10 cellular contexts compared by ENCODE assay signal in the genomic region with DNA sequence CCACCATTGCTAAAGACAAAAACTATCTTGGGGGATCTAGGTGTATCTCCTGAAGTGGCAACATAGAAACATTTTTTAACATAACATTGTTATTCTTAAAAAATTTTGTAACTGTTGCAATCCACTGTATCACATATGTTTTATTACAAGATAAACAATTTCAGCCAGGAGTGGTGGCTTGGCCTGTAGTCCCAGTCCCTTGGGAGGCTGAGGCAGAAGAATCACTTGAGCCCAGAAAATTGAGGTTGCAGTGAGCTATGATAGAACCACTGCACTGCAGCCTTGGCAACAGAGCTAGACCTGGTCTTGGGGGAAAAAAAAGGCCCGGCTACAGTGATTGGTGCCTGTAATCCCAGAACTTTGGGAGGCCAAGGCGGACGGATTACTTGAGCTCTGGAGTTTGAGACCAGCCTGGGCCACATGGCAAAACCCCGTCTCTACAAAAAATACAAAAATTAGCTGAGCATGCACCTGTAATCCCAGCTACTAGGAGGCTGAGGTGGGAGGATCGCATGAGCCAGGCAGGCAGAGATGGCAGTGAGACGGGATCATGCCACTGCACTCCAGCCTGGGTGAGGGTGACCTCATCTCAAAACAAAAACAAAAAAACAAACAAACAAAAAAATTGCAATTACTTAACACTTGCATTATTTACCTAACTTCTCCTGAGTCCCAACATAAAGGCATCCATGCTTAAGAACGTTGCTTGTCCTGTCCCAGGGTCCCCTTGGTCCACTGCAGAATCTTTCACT. TPM values are rescaled to one million over a fixed set of nuclear protein-coding genes. Genes with fewer than 3 reads are reported as not detected.
A peak's percentile ranks its signal among the peaks of the same experiment; 100 is the strongest.
DNase-seq lines count a peak whose midpoint lies in the region; ATAC-seq, FAIRE-seq and TF ChIP-seq lines count a peak whose summit lies in the region.
"Had no signal": no experiment of that assay in that cellular context is flagged by ENCODE, and none has a peak within 500 bp of the region (broad histone marks: within the 10 kb centered on the region; RNA-seq: fewer than 3 reads in every experiment).

No MANE protein-coding gene starts in this region.

- TF ChIP-seq RAD21 in H1 (IDR thresholded peaks at IDR 0.05 in 1 of 2, conservative IDR thresholded peaks at IDR 0.05 in 1 of 2; ENCODE audit: low read depth in 2 of 2, low read length in 2 of 2), result no peak

- CTCF ChIA-PET in CD4-positive, alpha-beta memory T cell (lab: Charles Lee; ENCODE audit: partially characterized antibody), result interaction anchor here (1.1 to 3.0 kb wide), 2 partner anchors 87 to 91 kb away, joined by 5 to 17 read pairs; a partner anchor contains a TSS
- CTCF ChIA-PET in H1 (lab: Charles Lee; ENCODE audit: partially characterized antibody), result interaction anchor here (0.6 to 4.1 kb wide), 3 partner anchors 31 to 665 kb away, joined by 3 to 13 read pairs (median 9); no protein-coding TSS in a partner anchor

- H4K8ac ChIP-seq in H1 (ENCODE audit: extremely low read depth, insufficient read depth, low read length), result no peak overlapping the region

- H4K91ac ChIP-seq in H1 (replicated peaks; ENCODE audit: insufficient read length, low read length), result no peak overlapping the region

- H3K4me1 Mint-ChIP-seq in CD4-positive, alpha-beta memory T cell, result peaks cover 34 to 68% (median 51%) of the 10 kb centered on the region in 4 donors

- H3K4me3 ChIP-seq in CD4-positive, alpha-beta memory T cell (ENCODE audit: low read length in 2 of 2), result no peak overlapping the region
- H3K4me3 ChIP-seq in OCI-LY3 (ENCODE audit: low read length) (peak overlapping the region; percentile 92), H1 (ENCODE audit: extremely low read depth in 1 of 4, insufficient read depth in 2 of 4, low read depth in 3 of 4, low read length in 4 of 4) (peak overlapping the region in 3 of 4 experiments; percentile 53 to 67 (median 62); a peak in 4 of 8 replicates), neuron (ENCODE audit: low read length) (peak overlapping the region; percentile 57)

- H2AK5ac ChIP-seq in H1 (ENCODE audit: low read depth, low read length), result 0 out of 2 replicates have a peak overlapping the region, but pooled peaks have one; percentile 71

- H4K5ac ChIP-seq in H1 (ENCODE audit: insufficient read length, low read depth, low read length), result peak overlapping the region; percentile 15

- 84% methylated on average over 7 of the region's 7 CpGs; no CpG with 5 or more reads in 1 of the 2 experiments for WGBS in H1 (ENCODE audit: extremely low coverage in 1 of 2, insufficient coverage in 1 of 2, insufficient read length in 1 of 2, insufficient replicate concordance in 2 of 2, low coverage in 1 of 2, low lambda C conversion rate in 2 of 2, missing lambda C conversion rate in 1 of 2), 2 experiments

- H3K79me2 ChIP-seq in OCI-LY3 (ENCODE audit: low read length), result peaks cover 41% of the 10 kb centered on the region
- H3K79me2 ChIP-seq in H1 (ENCODE audit: control insufficient read depth in 1 of 2, insufficient read depth in 2 of 2, low read length in 2 of 2), result peaks cover 7 to 32% of the 10 kb centered on the region in 2 experiments

- TF ChIP-seq CTCF in OCI-LY3 (IDR thresholded peaks at IDR 0.05; ENCODE audit: low read depth, low read length) (no peak), H1 (IDR thresholded peaks at IDR 0.05; ENCODE audit: control extremely low read depth in 1 of 3, insufficient read depth in 1 of 3, low read depth in 1 of 3, low read length in 3 of 3) (no peak)

- peaks cover 0 to 3% (median 0%) of the 10 kb centered on the region in 8 donors for H3K9me3 Mint-ChIP-seq in CD4-positive, alpha-beta memory T cell

- peak overlapping the region; percentile 44 for H2BK120ac ChIP-seq in H1 (replicated peaks; ENCODE audit: low read depth, low read length)

- no peak overlapping the region for H2BK20ac ChIP-seq in H1 (ENCODE audit: low read length)

- 0 out of 2 replicates have a peak overlapping the region, but pooled peaks have one; percentile 26 for H2BK5ac ChIP-seq in H1 (ENCODE audit: low read depth, low read length)

- no peak overlapping the region for H3K14ac ChIP-seq in H1 (ENCODE audit: insufficient read length)

- H3K4me1 ChIP-seq in CD4-positive, alpha-beta memory T cell (ENCODE audit: insufficient read depth, low read length), result peaks cover 49% of the 10 kb centered on the region
- H3K4me1 ChIP-seq in OCI-LY3 (ENCODE audit: low read length) (peaks cover 37% of the 10 kb centered on the region), H1 (replicated peaks in 1 of 4; ENCODE audit: control insufficient read depth in 3 of 4, insufficient read depth in 4 of 4, low read length in 3 of 4) (peaks cover 5 to 18% (median 12%) of the 10 kb centered on the region in 4 experiments), neuron (ENCODE audit: insufficient read depth, low read length) (peaks cover 35% of the 10 kb centered on the region)

- H3K27ac ChIP-seq in CD4-positive, alpha-beta memory T cell (ENCODE audit: low read depth, low read length), result no peak overlapping the region
- H3K27ac ChIP-seq in OCI-LY3 (ENCODE audit: low read length) (peak overlapping the region; percentile 77), H1 (ENCODE audit: low read depth, low read length) (no peak overlapping the region)

- TF ChIP-seq EP300 in H1 (IDR thresholded peaks at IDR 0.05; ENCODE audit: borderline replicate concordance in 1 of 2, low read depth in 2 of 2, low read length in 2 of 2), result no peak

- H2AFZ ChIP-seq in OCI-LY3 (ENCODE audit: low read depth, low read length) (0 out of 2 replicates have a peak overlapping the region, but pooled peaks have one; percentile 12), H1 (ENCODE audit: low read length) (no peak overlapping the region), neuron (ENCODE audit: low read depth, low read length) (peak overlapping the region; percentile 70)

- peaks cover 14% of the 10 kb centered on the region; the same call in 1 of the 2 replicates for H3K23me2 ChIP-seq in H1 (ENCODE audit: low read depth, low read length)

- H3K9me3 ChIP-seq in CD4-positive, alpha-beta memory T cell (ENCODE audit: control insufficient read depth in 1 of 2, low read length in 2 of 2), result no peaks in the 10 kb centered on the region
- H3K9me3 ChIP-seq in OCI-LY3 (ENCODE audit: insufficient read depth, low read length), result no peaks in the 10 kb centered on the region
- no peaks in the 10 kb centered on the region for H3K9me3 ChIP-seq in H1 (ENCODE audit: insufficient read depth in 2 of 2, low read depth in 1 of 2, low read length in 1 of 2)
- no peaks in the 10 kb centered on the region for H3K9me3 ChIP-seq in neuron (ENCODE audit: low read length)

- no peak for FAIRE-seq in H1 (lab: Jason Lieb, UNC)

- POLR2A ChIA-PET in CD4-positive, alpha-beta memory T cell (lab: Charles Lee; ENCODE audit: partially characterized antibody), result interaction anchor here (0.5 to 2.7 kb wide), 4 partner anchors 76 to 1327 kb away, joined by 3 to 27 read pairs (median 8); a partner anchor contains a TSS
- POLR2A ChIA-PET in H1 (lab: Charles Lee; ENCODE audit: partially characterized antibody), result interaction anchor here (0.6 to 3.0 kb wide), 14 partner anchors 50 to 406 kb away, joined by 3 to 11 read pairs (median 4); a partner anchor contains a TSS

- H3K23ac ChIP-seq in H1 (ENCODE audit: insufficient read length), result no peak overlapping the region

- peak overlapping the region in 5 of 7 donors; percentile 29 to 99 (median 89) for H3K27ac Mint-ChIP-seq in CD4-positive, alpha-beta memory T cell

- H2BK15ac ChIP-seq in H1 (ENCODE audit: low read length), result no peak overlapping the region

- no peak for TF ChIP-seq POLR2A in H1 (IDR thresholded peaks at IDR 0.05; ENCODE audit: control extremely low read depth in 1 of 2, low read depth in 2 of 2, low read length in 2 of 2)

- H3K27me3 Mint-ChIP-seq in CD4-positive, alpha-beta memory T cell, result no peaks in the 10 kb centered on the region

- no peak for DNase-seq in CD4-positive, alpha-beta memory T cell
- DNase-seq in H1 (ENCODE audit: low read depth in 1 of 2, low spot score in 2 of 2) (no peak), retina (no peak), DMS114 treated with DMSO at 0.1 percent for 48 hours (lab: John Stamatoyannopoulos, UW; ENCODE audit: unreplicated experiment) (no peak), SHP77 (lab: John Stamatoyannopoulos, UW) (no peak)
- DNase-seq: activated CD4-positive, alpha-beta T cell treated with anti-CD3 and anti-CD28 coated beads for 1 hour; NCI-H1694 treated with DMSO at 0.1 percent for 48 hours had no signal

- peaks cover 5% of the 10 kb centered on the region for H3K79me1 ChIP-seq in H1 (ENCODE audit: low read depth, low read length)

- peak overlapping the region in 6 of 8 donors; percentile 8 to 95 (median 47) for H3K4me3 Mint-ChIP-seq in CD4-positive, alpha-beta memory T cell

- H3K27me3 ChIP-seq in CD4-positive, alpha-beta memory T cell (ENCODE audit: insufficient read depth, low read length), result no peaks in the 10 kb centered on the region
- no peaks in the 10 kb centered on the region for H3K27me3 ChIP-seq in OCI-LY3 (ENCODE audit: low read depth, low read length)
- no peaks in the 10 kb centered on the region for H3K27me3 ChIP-seq in H1 (replicated peaks in 1 of 4; ENCODE audit: control insufficient read depth in 3 of 4, extremely low read depth in 1 of 4, insufficient read depth in 3 of 4, low read length in 3 of 4)
- H3K27me3 ChIP-seq in neuron (ENCODE audit: insufficient read depth, low read length), result no peaks in the 10 kb centered on the region

- ATAC-seq in HG03039 (IDR thresholded peaks at IDR 0.05; ENCODE audit: unreplicated experiment), result no peak

- H3K36me3 ChIP-seq in CD4-positive, alpha-beta memory T cell (ENCODE audit: insufficient read depth, low read length), result no peaks in the 10 kb centered on the region
- H3K36me3 ChIP-seq in OCI-LY3 (replicated peaks; ENCODE audit: low read depth, low read length) (peaks cover 11% of the 10 kb centered on the region), H1 (ENCODE audit: control insufficient read depth in 2 of 4, insufficient read depth in 4 of 4, low read length in 3 of 4) (no peaks in the 10 kb centered on the region), neuron (ENCODE audit: insufficient read depth, low read length) (peaks cover 6% of the 10 kb centered on the region)

- H4K20me1 ChIP-seq in OCI-LY3 (ENCODE audit: insufficient read depth, low read length) (no peaks in the 10 kb centered on the region), H1 (replicated peaks in 1 of 2; ENCODE audit: control insufficient read depth in 1 of 2, insufficient read depth in 2 of 2, low read length in 2 of 2) (no peaks in the 10 kb centered on the region)

- peak overlapping the region; percentile 88 for H3K9ac ChIP-seq in OCI-LY3 (ENCODE audit: low read length)
- H3K9ac ChIP-seq in H1 (replicated peaks in 1 of 4; ENCODE audit: extremely low read depth in 1 of 4, low read depth in 3 of 4, low read length in 3 of 4), result peak overlapping the region in 3 of 4 experiments; percentile 1 to 60 (median 20); a peak in 4 of 7 replicates

- H2BK12ac ChIP-seq in H1 (ENCODE audit: low read depth, low read length), result 0 out of 2 replicates have a peak overlapping the region, but pooled peaks have one; percentile 60

- H3K56ac ChIP-seq in H1 (replicated peaks; ENCODE audit: insufficient read length, low read depth, low read length), result peak overlapping the region; percentile 6

- peaks cover 3 to 14% of the 10 kb centered on the region in 2 donors for H3K36me3 Mint-ChIP-seq in CD4-positive, alpha-beta memory T cell

- intact Hi-C loops in CD4-positive, alpha-beta memory T cell (cut with micrococcal nuclease), result loop anchor here (5.0 to 10.0 kb wide), 2 partner anchors 405 to 723 kb away; a partner anchor contains a TSS

- no peak overlapping the region for H3K4ac ChIP-seq in H1 (replicated peaks; ENCODE audit: insufficient read length, low read depth, low read length)

- peak overlapping the region; percentile 93 for H3K4me2 ChIP-seq in OCI-LY3 (ENCODE audit: low read length)
- peak overlapping the region; percentile 85 to 95 for H3K4me2 ChIP-seq in H1 (ENCODE audit: insufficient read depth in 1 of 2, low read depth in 2 of 2, low read length in 2 of 2)

- no peak overlapping the region for H3K18ac ChIP-seq in H1 (ENCODE audit: extremely low read depth, low read length)

RNA-seq across cellular contexts. Expression of a gene that starts 1.5 kb away (rescaled TPM):
- total RNA-seq in CD4-positive, alpha-beta memory T cell, result 10 to 100 TPM; 52.3 to 54.4 TPM
- 10 to 100 TPM in 1 of 2 donors, 1 to 10 TPM in 1; 3.9 to 11.7 TPM for polyA plus RNA-seq in CD4-positive, alpha-beta memory T cell
- 26.5 and 26.7 TPM in 2 replicates for total RNA-seq in H1 (2021; fragmentation: NEBNext Ultra II Directional; extraction: Animal tissue kit (Norgen Biotek cat#: 25700))
- 16.3 and 18.3 TPM in 2 replicates for polyA plus RNA-seq in H1 (2011; rRNA removed)
- polyA plus RNA-seq in H1 (2011; cell fraction: cytosol; rRNA removed), result 16.2 TPM
- polyA plus RNA-seq in H1 (2011; cell fraction: nucleus; rRNA removed), result 28.6 TPM
- 12.8 to 16.5 TPM (median 15.0 TPM) in 4 replicates for polyA plus RNA-seq in H1 (2012, experiment 1 of 2)
- 2.9 TPM for polyA plus RNA-seq in H1 (2012, experiment 2 of 2)
- 10.9 TPM for polyA plus RNA-seq in H1 (2013, experiment 1 of 2)
- polyA plus RNA-seq in H1 (2013, experiment 2 of 2), result 12.1 TPM
- 40.6 and 43.3 TPM in 2 replicates for polyA minus RNA-seq in H1 (2011; rRNA and poly(A)+ RNA removed)
- 18.8 TPM for polyA minus RNA-seq in H1 (2011; cell fraction: cytosol; rRNA and poly(A)+ RNA removed)
- polyA minus RNA-seq in H1 (2011; cell fraction: nucleus; rRNA and poly(A)+ RNA removed), result 46.6 TPM

RNA-seq across cellular contexts. Expression of a gene that starts 2.3 kb away (rescaled TPM):
- 10 to 100 TPM; 70.7 to 72.6 TPM for total RNA-seq in CD4-positive, alpha-beta memory T cell
- 10 to 100 TPM; 13.4 to 36.5 TPM for polyA plus RNA-seq in CD4-positive, alpha-beta memory T cell
- 98.6 and 110 TPM in 2 replicates for total RNA-seq in H1 (2021; fragmentation: NEBNext Ultra II Directional; extraction: Animal tissue kit (Norgen Biotek cat#: 25700))
- 25.5 and 26.5 TPM in 2 replicates for polyA plus RNA-seq in H1 (2011; rRNA removed)
- polyA plus RNA-seq in H1 (2011; cell fraction: cytosol; rRNA removed), result 20.6 TPM
- polyA plus RNA-seq in H1 (2011; cell fraction: nucleus; rRNA removed), result 40.3 TPM
- 23.2 to 38.5 TPM (median 28.6 TPM) in 4 replicates for polyA plus RNA-seq in H1 (2012, experiment 1 of 2)
- 2.4 TPM for polyA plus RNA-seq in H1 (2012, experiment 2 of 2)
- polyA plus RNA-seq in H1 (2013, experiment 1 of 2), result 22.7 TPM
- polyA plus RNA-seq in H1 (2013, experiment 2 of 2), result 21.6 TPM
- polyA minus RNA-seq in H1 (2011; rRNA and poly(A)+ RNA removed), result 208 TPM in 2 replicates
- 59.5 TPM for polyA minus RNA-seq in H1 (2011; cell fraction: cytosol; rRNA and poly(A)+ RNA removed)
- polyA minus RNA-seq in H1 (2011; cell fraction: nucleus; rRNA and poly(A)+ RNA removed), result 152 TPM

Comparison
In these comparisons a context has a peak if more than half of its experiments do, and no peak if none do; other contexts are left out.
1. H3K4me3 ChIP-seq: peak in OCI-LY3 (single experiment), H1 (3 of 4) and neuron (single experiment); none in CD4-positive, alpha-beta memory T cell (0 of 2).